ENCODE assay signal across 18 cellular contexts in genomic region chr15:59812185-59812870, GRCh38.
DNase-seq lines count a peak whose midpoint lies in the region; ATAC-seq and TF ChIP-seq lines count a peak whose summit lies in the region.
"Had no signal": no experiment of that assay in that cellular context is flagged by ENCODE, and none has a peak within 500 bp of the region (broad histone marks: within the 10 kb centered on the region; RNA-seq: fewer than 3 reads in every experiment).

No MANE protein-coding gene starts in this region.

- H3K27ac ChIP-seq in CD8-positive, alpha-beta T cell (ENCODE audit: low read depth, low read length): no peak overlapping the region

- DNase-seq in CD8-positive, alpha-beta T cell: no peak
- DNase-seq in NCI-H1417 (lab: John Stamatoyannopoulos, UW) (peak in 2 of 3 experiments; percentile 83 to 95), NCI-H524 treated with DMSO at 0.1 percent for 48 hours (lab: John Stamatoyannopoulos, UW) (peak; percentile 97), iPS-NIHi11 (ENCODE audit: low spot score) (peak; percentile 13), DMS79 treated with DMSO at 0.1 percent for 48 hours (lab: John Stamatoyannopoulos, UW) (no peak), amygdala (lab: John Stamatoyannopoulos, UW) (no peak)
- DNase-seq in activated CD4-positive, alpha-beta T cell treated with anti-CD3 and anti-CD28 coated beads for 1 hour: no peak
- DNase-seq: ACHN; activated CD8-positive, alpha-beta memory T cell treated with anti-CD3 and anti-CD28 coated beads, Interleukin-2, amount 50 U/mL, for 48 hours; anterior cingulate cortex; HCEC 1CT; mesenchymal stem cell; posterior cingulate gyrus; Right ventricle myocardium superior; stimulated activated CD4-positive, alpha-beta T cell treated with anti-CD3 and anti-CD28 coated beads, Interleukin-1b, Interleukin-23, amount 100 ng/mL, for 48 hours had no signal

- peaks cover 22% of the 10 kb centered on the region for H3K4me1 ChIP-seq in CD8-positive, alpha-beta T cell (ENCODE audit: insufficient read depth, low read length)

- no peak for TF ChIP-seq CTCF in CD8-positive, alpha-beta T cell (IDR thresholded peaks at IDR 0.05)

- CTCF ChIA-PET in CD8-positive, alpha-beta T cell (lab: Charles Lee): interaction anchor here (0.9 to 1.6 kb wide), 6 partner anchors 9 to 63 kb away, joined by 3 to 11 read pairs (median 4); no protein-coding TSS in a partner anchor

- H3K27me3 Mint-ChIP-seq in CD8-positive, alpha-beta T cell (ENCODE audit: low read depth): no peaks in the 10 kb centered on the region
- H3K27me3 Mint-ChIP-seq: stimulated activated naive CD8-positive, alpha-beta T cell treated with anti-CD3 and anti-CD28 coated beads, Interleukin-15, Interleukin-2, amounts not matched to agents 100 ng/mL and 50 ng/mL, for 24 hours had no signal

- H3K36me3 Mint-ChIP-seq in CD8-positive, alpha-beta T cell: no peaks in the 10 kb centered on the region
- H3K36me3 Mint-ChIP-seq: natural killer cell treated with Interleukin-12 subunit alpha and Interleukin-12 subunit beta and Interleukin-15 and Interleukin-18, amount 100 ng/mL, for 72 hours had no signal

- no peak for ATAC-seq in CD8-positive, alpha-beta T cell
- no peak for ATAC-seq in HG03565 (IDR thresholded peaks at IDR 0.05; ENCODE audit: unreplicated experiment)
- ATAC-seq: natural killer cell treated with Interleukin-12 subunit alpha and Interleukin-12 subunit beta and Interleukin-15 and Interleukin-18, amount 100 ng/mL, for 72 hours had no signal

- POLR2A ChIA-PET in CD8-positive, alpha-beta T cell (lab: Charles Lee): interaction anchor here (1.0 to 3.9 kb wide), 2 partner anchors 9 to 38 kb away, joined by 4 to 21 read pairs; no protein-coding TSS in a partner anchor

- H3K27ac Mint-ChIP-seq in CD8-positive, alpha-beta T cell: peak overlapping the region; percentile 38
- H3K27ac Mint-ChIP-seq: natural killer cell treated with Interleukin-12 subunit alpha and Interleukin-12 subunit beta and Interleukin-15 and Interleukin-18, amount 100 ng/mL, for 72 hours; stimulated activated naive CD8-positive, alpha-beta T cell treated with anti-CD3 and anti-CD28 coated beads, Interleukin-15, Interleukin-2, amounts not matched to agents 100 ng/mL and 50 ng/mL, for 24 hours had no signal

- H3K27me3 ChIP-seq in CD8-positive, alpha-beta T cell (ENCODE audit: insufficient read depth, low read length): no peaks in the 10 kb centered on the region

- H3K4me3 ChIP-seq in CD8-positive, alpha-beta T cell (ENCODE audit: low read depth, low read length): no peak overlapping the region

- H3K9me3 Mint-ChIP-seq in CD8-positive, alpha-beta T cell: no peaks in the 10 kb centered on the region
- H3K9me3 Mint-ChIP-seq: natural killer cell treated with Interleukin-12 subunit alpha and Interleukin-12 subunit beta and Interleukin-15 and Interleukin-18, amount 100 ng/mL, for 72 hours had no signal

- no peaks in the 10 kb centered on the region for H3K36me3 ChIP-seq in CD8-positive, alpha-beta T cell (ENCODE audit: insufficient read depth, low read length)

- H3K4me1 Mint-ChIP-seq in CD8-positive, alpha-beta T cell (ENCODE audit: low read depth): peaks cover 33% of the 10 kb centered on the region

- H3K4me3 Mint-ChIP-seq in CD8-positive, alpha-beta T cell: no peak overlapping the region
- H3K4me3 Mint-ChIP-seq: natural killer cell treated with Interleukin-12 subunit alpha and Interleukin-12 subunit beta and Interleukin-15 and Interleukin-18, amount 100 ng/mL, for 72 hours; stimulated activated naive CD8-positive, alpha-beta T cell treated with anti-CD3 and anti-CD28 coated beads, Interleukin-15, Interleukin-2, amounts not matched to agents 100 ng/mL and 50 ng/mL, for 24 hours had no signal

- intact Hi-C loops in CD8-positive, alpha-beta T cell (cut with DNase I, micrococcal nuclease): loop anchor here in 1 of 2 experiments (5.0 kb wide), 1 partner anchor 35 kb away; no protein-coding TSS in a partner anchor

- no peaks in the 10 kb centered on the region for H3K9me3 ChIP-seq in CD8-positive, alpha-beta T cell (ENCODE audit: low read length)

Comparison
In these comparisons a context has a peak if more than half of its experiments do, and no peak if none do; other contexts are left out.
1. DNase-seq: peak in NCI-H1417 (2 of 3), NCI-H524 treated with DMSO at 0.1 percent for 48 hours (single experiment) and iPS-NIHi11 (single experiment); none in CD8-positive, alpha-beta T cell (0 of 7), DMS79 treated with DMSO at 0.1 percent for 48 hours (single experiment), amygdala (0 of 56) and activated CD4-positive, alpha-beta T cell treated with anti-CD3 and anti-CD28 coated beads for 1 hour (single experiment).